In genomic region chr1:89945852-89946476, GRCh38 we compare ENCODE assay signal across 10 cellular contexts. TPM values are rescaled to one million over a fixed set of nuclear protein-coding genes. Genes with fewer than 3 reads are reported as not detected.
DNase-seq lines count a peak whose midpoint lies in the region; ATAC-seq, FAIRE-seq and TF ChIP-seq lines count a peak whose summit lies in the region.
"Had no signal": no experiment of that assay in that cellular context is flagged by ENCODE, and none has a peak within 500 bp of the region (broad histone marks: within the 10 kb centered on the region; RNA-seq: fewer than 3 reads in every experiment).

No MANE protein-coding gene starts in this region.

- CTCF ChIA-PET in GM12878 (lab: Yijun Ruan, JAX) (interaction anchor here (0.7 to 1.6 kb wide), 5 partner anchors 10 to 164 kb away, joined by 3 to 8 read pairs (median 3); no protein-coding TSS in a partner anchor), HEK293T (lab: Yijun Ruan, JAX) (no interaction called here)

- H4K20me1 ChIP-seq in GM12878 (ENCODE audit: control insufficient read depth, insufficient read depth), result no peaks in the 10 kb centered on the region

- SMC1A ChIA-PET in GM12878 (lab: Charles Lee; ENCODE audit: uncharacterized antibody, unreplicated experiment), result interaction anchor here (0.6 to 1.4 kb wide), 10 partner anchors 11 to 334 kb away, joined by 3 to 5 read pairs (median 3); no protein-coding TSS in a partner anchor

- in situ Hi-C loops in GM13976 (cut with MboI; ENCODE audit: low sequenced_read_pairs, unreplicated experiment) (no loop called here), GM12878 (cut with MboI) (no loop called here)

- peak; percentile 53 for ATAC-seq in GM19468 (IDR thresholded peaks at IDR 0.05; ENCODE audit: extremely low read depth, unreplicated experiment)
- ATAC-seq in HG03097 (IDR thresholded peaks at IDR 0.05; ENCODE audit: low FRiP score, unreplicated experiment), result peak; percentile 73
- peak; percentile 94 for ATAC-seq in GM12878

- H3K4me1 ChIP-seq in GM12878 (ENCODE audit: control insufficient read depth, insufficient read depth, low read length) (peaks cover 25% of the 10 kb centered on the region), tibial artery (no peaks in the 10 kb centered on the region), tibial nerve (peaks cover 0 to 17% (median 5%) of the 10 kb centered on the region in 4 donors)

- no peak overlapping the region for H2AFZ ChIP-seq in GM12878 (ENCODE audit: control insufficient read depth, low read depth, low read length)

- RAD21 ChIA-PET in GM12878 (lab: Charles Lee; ENCODE audit: unreplicated experiment), result interaction anchor here (0.9 to 1.6 kb wide), 3 partner anchors 29 to 164 kb away, joined by 3 to 5 read pairs (median 3); no protein-coding TSS in a partner anchor

- TF ChIP-seq RAD21 in GM12878 (IDR thresholded peaks at IDR 0.05; ENCODE audit: insufficient read depth, low read depth, low read length), result no peak

- H3K9me3 ChIP-seq in GM12878 (replicated peaks; ENCODE audit: control insufficient read depth, insufficient read depth, low read length) (no peaks in the 10 kb centered on the region), tibial artery (no peaks in the 10 kb centered on the region), tibial nerve (no peaks in the 10 kb centered on the region)

- no peaks in the 10 kb centered on the region for H3K27me3 ChIP-seq in GM12878 (replicated peaks in 1 of 2; ENCODE audit: control insufficient read depth in 2 of 2, insufficient read depth in 2 of 2, low read length in 1 of 2)
- H3K27me3 ChIP-seq in tibial artery, result no peaks in the 10 kb centered on the region
- no peaks in the 10 kb centered on the region for H3K27me3 ChIP-seq in tibial nerve

- H3K36me3 ChIP-seq in GM12878 (ENCODE audit: control insufficient read depth in 2 of 2, insufficient read depth in 2 of 2, low read length in 1 of 2), result no peaks in the 10 kb centered on the region
- no peaks in the 10 kb centered on the region for H3K36me3 ChIP-seq in tibial artery
- no peaks in the 10 kb centered on the region for H3K36me3 ChIP-seq in tibial nerve

- FAIRE-seq in GM12878 (lab: Jason Lieb, UNC), result peak; percentile 73

- BruUV-seq in GM12878 (replicated peaks; lab: Mats Ljungman, UMichigan), result no TSS peak

- 3% methylated on average over 5 of the region's 5 CpGs for WGBS in GM12878 (ENCODE audit: insufficient coverage, insufficient replicate concordance, low lambda C conversion rate, missing lambda C conversion rate)
- 87 to 93% methylated on average over 5 of the region's 5 CpGs for WGBS in tibial nerve, 2 donors

- POLR2A ChIA-PET in GM12878 (lab: Charles Lee) (interaction anchor here (0.6 to 1.3 kb wide), 4 partner anchors 11 to 103 kb away, joined by 3 to 4 read pairs (median 4); no protein-coding TSS in a partner anchor), HEK293T (lab: Yijun Ruan, JAX) (no interaction called here)

- no peak overlapping the region for H3K9ac ChIP-seq in GM12878 (ENCODE audit: control insufficient read depth, insufficient read depth, low read length)

- TF ChIP-seq EP300 in GM12878 (IDR thresholded peaks at IDR 0.05; ENCODE audit: borderline replicate concordance in 1 of 2, control insufficient read depth in 1 of 2, low read depth in 2 of 2, low read length in 2 of 2) (peak in 1 of 2 experiments; percentile 26; a peak in 2 of 4 replicates), tibial nerve (IDR thresholded peaks at IDR 0.05) (no peak)

- DNase-seq in GM13976 (ENCODE audit: low spot score) (peak; percentile 45), GM12878 (ENCODE audit: low read depth, low spot score) (peak; percentile 69), tibial artery (no peak), HEK293T (ENCODE audit: extremely low spot score) (no peak), tibial nerve (ENCODE audit: low spot score in 2 of 2) (no peak)
- DNase-seq in stimulated activated naive CD4-positive, alpha-beta T cell (lab: John Stamatoyannopoulos, UW), result no peak
- DNase-seq: NCI-H446 treated with DMSO at 0.1 percent for 48 hours; stimulated activated naive CD4-positive, alpha-beta T cell treated with Interleukin-2 at 50 U/mL for 16 hours had no signal

- H3K27ac ChIP-seq in GM12878 (ENCODE audit: control insufficient read depth, insufficient read depth) (peak overlapping the region; percentile 9), tibial artery (no peak overlapping the region), tibial nerve (no peak overlapping the region)

- no peaks in the 10 kb centered on the region for H3K79me2 ChIP-seq in GM12878 (ENCODE audit: control insufficient read depth, insufficient read depth, low read length)

- no peak overlapping the region for H3K4me3 ChIP-seq in GM12878
- no peak overlapping the region for H3K4me3 ChIP-seq in tibial artery
- H3K4me3 ChIP-seq in tibial nerve, result no peak overlapping the region

- no peak for TF ChIP-seq POLR2A in GM12878 (IDR thresholded peaks at IDR 0.05; ENCODE audit: low read depth, low read length)
- no peak for TF ChIP-seq POLR2A in tibial nerve (IDR thresholded peaks at IDR 0.05)

- no peak for TF ChIP-seq CTCF in GM13976 (IDR thresholded peaks at IDR 0.05; ENCODE audit: borderline replicate concordance, control extremely low read depth, extremely low read depth, insufficient read depth, missing control alignments)
- no peak for TF ChIP-seq CTCF in GM12878 (IDR thresholded peaks at IDR 0.05 in 2 of 3, conservative IDR thresholded peaks at IDR 0.05 in 1 of 3; ENCODE audit: control insufficient read depth in 2 of 3, extremely low read depth in 1 of 3, insufficient read depth in 1 of 3, low read depth in 3 of 3, low read length in 3 of 3)
- no peak for TF ChIP-seq CTCF in tibial artery (IDR thresholded peaks at IDR 0.05)
- no peak for TF ChIP-seq CTCF in tibial nerve (IDR thresholded peaks at IDR 0.05)

- intact Hi-C loops in GM12878 (cut with micrococcal nuclease; ENCODE audit: unreplicated experiment), result no loop called here
- intact Hi-C loops in tibial artery (cut with DNase I; ENCODE audit: low total_unique reads), result no loop called here

- H3K4me2 ChIP-seq in GM12878 (ENCODE audit: control insufficient read depth, insufficient read depth), result peak overlapping the region; percentile 85

TF ChIP-seq in GM12878, 131 proteins besides CTCF, POLR2A, EP300 and RAD21 (continues in another document):
- TF ChIP-seq BMI1 (IDR thresholded peaks at IDR 0.05; ENCODE audit: borderline replicate concordance), result no peak
- TF ChIP-seq TCF7 (IDR thresholded peaks at IDR 0.05; ENCODE audit: borderline replicate concordance), result peak; percentile 33; the same call in 1 of the 2 replicates
- peak; percentile 83 for TF ChIP-seq EED (IDR thresholded peaks at IDR 0.05; ENCODE audit: low read depth)
- no peak for TF ChIP-seq FOS (IDR thresholded peaks at IDR 0.05; ENCODE audit: borderline replicate concordance, extremely low read depth, insufficient read length)
- TF ChIP-seq PML (IDR thresholded peaks at IDR 0.05; ENCODE audit: low read length), result peak; percentile 40; the same call in 1 of the 2 replicates
- peak; percentile 13; the same call in 1 of the 2 replicates for TF ChIP-seq YY1 (IDR thresholded peaks at IDR 0.05; ENCODE audit: low read depth, low read length)
- peak; percentile 39; the same call in 1 of the 2 replicates for TF ChIP-seq CREM (IDR thresholded peaks at IDR 0.05; ENCODE audit: low read depth)
- peak; percentile 62; the same call in 1 of the 2 replicates for TF ChIP-seq CHD1 (IDR thresholded peaks at IDR 0.05; ENCODE audit: low read depth, low read length)

TF ChIP-seq in HEK293T, 16 proteins besides CTCF, POLR2A, EP300 and RAD21:
- TF ChIP-seq BHLHE40 (IDR thresholded peaks at IDR 0.05; ENCODE audit: borderline replicate concordance) (no peak), TARDBP (IDR thresholded peaks at IDR 0.05) (no peak), LEF1 (IDR thresholded peaks at IDR 0.05; ENCODE audit: borderline replicate concordance) (no peak), SP1 (IDR thresholded peaks at IDR 0.05) (no peak), NFRKB (IDR thresholded peaks at IDR 0.05) (no peak), ZNF384 (IDR thresholded peaks at IDR 0.05) (no peak), PKNOX1 (IDR thresholded peaks at IDR 0.05) (no peak), SUZ12 (IDR thresholded peaks at IDR 0.05) (no peak)

RNA-seq across cellular contexts. Expression of gene ZNF326, which starts 48.9 kb away (rescaled TPM):
- total RNA-seq in GM12878 (2013; cell fraction: nucleolus; rRNA removed), result 69.2 and 73.8 TPM in 2 replicates
- 7.2 and 7.4 TPM in 2 replicates for total RNA-seq in GM12878 (2014; rRNA removed)
- 14.4 and 16.8 TPM in 2 replicates for total RNA-seq in GM12878 (2014; rRNA removed; fragmentation: Illumina TruSeq; extraction: Trizol)
- total RNA-seq in GM12878 (2021), result 20.4 and 21.7 TPM in 2 replicates
- 6.3 TPM for polyA plus RNA-seq in GM12878 (2011; ENCODE audit: low read depth)
- polyA plus RNA-seq in GM12878 (2011; rRNA removed), result 23.8 and 33.0 TPM in 2 replicates
- 9.9 and 10.0 TPM in 2 replicates for polyA plus RNA-seq in GM12878 (2011; cell fraction: cytosol; rRNA removed)
- polyA plus RNA-seq in GM12878 (2011; cell fraction: nucleus; rRNA removed), result 21.4 and 26.5 TPM in 2 replicates
- 11.6 and 13.3 TPM in 2 replicates for polyA plus RNA-seq in GM12878 (2012)
- 26.4 and 35.1 TPM in 2 replicates for polyA plus RNA-seq in GM12878 (2014; fragmentation: Illumina TruSeq; extraction: Trizol)
- 10 to 100 TPM in 1 of 2 experiments, 1 to 10 TPM in 1; 7.1 to 11.1 TPM for polyA plus RNA-seq in GM12878 (2014; fragmentation: Nextera tagmentation; extraction: Ambion mirVana)
- 18.1 and 22.2 TPM in 2 replicates for polyA plus RNA-seq in GM12878 (2014; rRNA removed)
- 10 to 100 TPM; 26.0 to 29.4 TPM for polyA plus RNA-seq in GM12878 (2016; fragmentation: Nextera tagmentation; extraction: Ambion mirVana)
- 13.4 and 15.9 TPM in 2 replicates for polyA minus RNA-seq in GM12878 (2011; rRNA and poly(A)+ RNA removed)
- polyA minus RNA-seq in GM12878 (2011; cell fraction: cytosol; rRNA and poly(A)+ RNA removed), result 5.5 and 8.6 TPM in 2 replicates
- polyA minus RNA-seq in GM12878 (2011; cell fraction: nucleus; rRNA and poly(A)+ RNA removed), result 31.4 and 42.0 TPM in 2 replicates
- total RNA-seq in tibial nerve, result 10 to 100 TPM; 16.5 to 27.4 (median 24.2) TPM

Comparison
In these comparisons a context has a peak if more than half of its experiments do, and no peak if none do; other contexts are left out.
1. DNase-seq: peak in GM13976 (single experiment) and GM12878 (single experiment); none in tibial artery (0 of 2), HEK293T (single experiment), tibial nerve (0 of 2) and stimulated activated naive CD4-positive, alpha-beta T cell (0 of 6).
2. Peak in every context shown above with its lines, with median percentiles within 50 percentile points of each other: ATAC-seq.